Comparison of ENCODE assay signal across 8 cellular contexts in the genomic region with DNA sequence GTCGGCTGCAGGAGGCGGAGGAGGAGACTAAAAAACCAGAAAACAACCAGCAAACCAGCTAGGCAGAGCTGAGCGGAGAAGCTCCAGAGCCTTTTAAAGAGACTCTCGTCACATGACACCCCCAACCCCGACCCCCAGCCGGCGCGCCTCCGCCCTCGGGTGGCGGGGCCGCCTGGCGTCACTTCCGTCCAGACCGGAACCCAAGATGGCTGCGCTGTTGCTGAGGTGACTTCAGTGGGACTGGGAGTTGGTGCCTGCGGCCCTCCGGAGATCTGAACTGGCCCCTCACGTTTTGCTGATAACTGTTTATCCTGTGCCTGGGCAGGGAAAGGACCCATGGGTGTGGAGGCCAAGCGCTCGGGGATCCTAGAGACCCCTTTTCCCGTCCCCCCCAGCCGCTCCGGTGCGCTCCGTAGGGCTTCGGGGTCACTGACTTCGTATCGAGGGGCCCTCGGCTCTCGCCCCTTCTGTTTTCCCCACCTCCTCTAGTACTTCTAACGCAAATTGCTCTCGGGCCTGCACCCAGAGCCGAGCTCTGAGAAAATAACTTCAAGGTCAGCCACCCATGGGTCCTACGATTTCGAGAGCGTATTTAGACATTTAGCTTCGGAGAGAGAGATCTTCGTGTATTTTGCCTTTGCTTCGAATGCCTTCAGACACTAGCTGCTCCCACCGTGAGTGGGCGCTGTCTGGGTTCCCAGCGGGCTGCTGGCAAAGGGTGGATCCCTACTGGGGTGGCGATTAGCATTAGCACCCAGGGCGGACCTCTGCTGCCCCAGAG. TPM values are rescaled to one million over a fixed set of nuclear protein-coding genes. Genes with fewer than 3 reads are reported as not detected.
DNase-seq lines count a peak whose midpoint lies in the region; ATAC-seq and TF ChIP-seq lines count a peak whose summit lies in the region.

A gene with protein sequence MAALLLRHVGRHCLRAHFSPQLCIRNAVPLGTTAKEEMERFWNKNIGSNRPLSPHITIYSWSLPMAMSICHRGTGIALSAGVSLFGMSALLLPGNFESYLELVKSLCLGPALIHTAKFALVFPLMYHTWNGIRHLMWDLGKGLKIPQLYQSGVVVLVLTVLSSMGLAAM (plus strand): TSS at position 181 of the 781 bp plus-strand sequence. CDS start 25 bp downstream, at position 206.

- peak within 1 kb of the TSS; percentile 86 for H3K27ac ChIP-seq in RWPE1

- H3K4me3 ChIP-seq in fibroblast of pulmonary artery (replicated peaks; ENCODE audit: low read depth, low read length) = peak within 1 kb of the TSS; percentile 70

- peak within 1 kb of the TSS; percentile 96 to 98 for H3K27ac Mint-ChIP-seq in natural killer cell treated with Interleukin-12 subunit alpha and Interleukin-12 subunit beta and Interleukin-15 and Interleukin-18, amount 100 ng/mL, for 72 hours

- POLR2A ChIA-PET in RWPE1 (lab: Yijun Ruan, JAX; ENCODE audit: low non-redundant PET) = no interaction called here

- peak; percentile 91 for ATAC-seq in GM21825 (IDR thresholded peaks at IDR 0.05; ENCODE audit: unreplicated experiment)
- ATAC-seq in natural killer cell treated with Interleukin-12 subunit alpha and Interleukin-12 subunit beta and Interleukin-15 and Interleukin-18, amount 100 ng/mL, for 72 hours = peak; percentile 98 to 100
- ATAC-seq in stimulated activated naive CD8-positive, alpha-beta T cell treated with anti-CD3 and anti-CD28 coated beads, Interleukin-15, Interleukin-2, amounts not matched to agents 100 U/mL and 50 U/mL, for 24 hours = peak; percentile 99

- no peaks in the 10 kb centered on the region for H3K36me3 Mint-ChIP-seq in natural killer cell treated with Interleukin-12 subunit alpha and Interleukin-12 subunit beta and Interleukin-15 and Interleukin-18, amount 100 ng/mL, for 72 hours

- H3K9me3 Mint-ChIP-seq in natural killer cell treated with Interleukin-12 subunit alpha and Interleukin-12 subunit beta and Interleukin-15 and Interleukin-18, amount 100 ng/mL, for 72 hours = no peaks in the 10 kb centered on the region

- TF ChIP-seq CTCF in RWPE1 (conservative IDR thresholded peaks at IDR 0.05; ENCODE audit: low read depth) (peak; percentile 42), fibroblast of pulmonary artery (IDR thresholded peaks at IDR 0.05; ENCODE audit: low read length, missing control alignments) (peak; percentile 54)

- DNase-seq in EL (peak; percentile 82), LHCN-M2 (ENCODE audit: low read depth) (peak; percentile 85), RWPE1 (ENCODE audit: low spot score) (peak; percentile 88), fibroblast of pulmonary artery (ENCODE audit: low read depth) (peak; percentile 94)
- DNase-seq in activated T-helper 9 cell treated with anti-CD3 and anti-CD28 coated beads, Interleukin-2, amount 50 U/mL, for 16 hours (ENCODE audit: low read depth) = peak; percentile 85
- DNase-seq in natural killer cell treated with Interleukin-12 subunit alpha and Interleukin-12 subunit beta and Interleukin-15 and Interleukin-18, amount 100 ng/mL, for 72 hours (ENCODE audit: low spot score) = peak; percentile 93
- DNase-seq in stimulated activated naive CD8-positive, alpha-beta T cell treated with anti-CD3 and anti-CD28 coated beads, Interleukin-15, Interleukin-2, amounts not matched to agents 100 U/mL and 50 U/mL, for 24 hours = peak; percentile 90

- peak within 1 kb of the TSS; percentile 96 for H3K4me3 Mint-ChIP-seq in natural killer cell treated with Interleukin-12 subunit alpha and Interleukin-12 subunit beta and Interleukin-15 and Interleukin-18, amount 100 ng/mL, for 72 hours

- H3K27me3 Mint-ChIP-seq in natural killer cell treated with Interleukin-12 subunit alpha and Interleukin-12 subunit beta and Interleukin-15 and Interleukin-18, amount 100 ng/mL, for 72 hours = no peaks in the 10 kb centered on the region

- H3K4me1 Mint-ChIP-seq in natural killer cell treated with Interleukin-12 subunit alpha and Interleukin-12 subunit beta and Interleukin-15 and Interleukin-18, amount 100 ng/mL, for 72 hours (ENCODE audit: low read depth in 2 of 2) = peaks cover 15 to 23% of the 10 kb centered on the region in 2 donors

- CTCF ChIA-PET in RWPE1 (lab: Yijun Ruan, JAX) = interaction anchor here (0.5 to 1.6 kb wide), 5 partner anchors 11 to 87 kb away, joined by 3 to 6 read pairs (median 4); no protein-coding TSS in a partner anchor

RNA-seq across cellular contexts. Expression of the gene that starts here (rescaled TPM):
- total RNA-seq in LHCN-M2 (2014; rRNA removed) = 32.8 and 34.1 TPM in 2 replicates
- polyA plus RNA-seq in LHCN-M2 (2012) = 301 TPM
- 100 to 1,000 TPM; 127 to 183 TPM for total RNA-seq in natural killer cell treated with Interleukin-12 subunit alpha and Interleukin-12 subunit beta and Interleukin-15 and Interleukin-18, amount 100 ng/mL, for 72 hours

Comparison
In these comparisons a context has a peak if more than half of its experiments do, and no peak if none do; other contexts are left out.
1. Peak in every context shown above with its lines: DNase-seq, ATAC-seq, H3K4me3 ChIP-seq and H3K27ac ChIP-seq.